In genomic region chr12:13154027-13154538, GRCh38 we compare ENCODE assay signal across 2 cellular contexts.
TF ChIP-seq lines count a peak whose summit lies in the region.

No MANE protein-coding gene starts in this region.

TF ChIP-seq in IMR-90, 13 proteins besides CTCF, POLR2A, EP300 and RAD21:
- peak; percentile 47; the same call in 1 of the 2 replicates for TF ChIP-seq MAFK (IDR thresholded peaks at IDR 0.05; ENCODE audit: low read depth, low read length)
- peak; percentile 50; the same call in 1 of the 2 replicates for TF ChIP-seq NFE2L2 (IDR thresholded peaks at IDR 0.05; ENCODE audit: low read depth, low read length)
- TF ChIP-seq CHD1 (IDR thresholded peaks at IDR 0.05; ENCODE audit: low read depth, low read length) = no peak

TF ChIP-seq in WTC11, 78 proteins besides CTCF, POLR2A, EP300 and RAD21:
- TF ChIP-seq MYBL2 (CRISPR knock-in tag; IDR thresholded peaks at IDR 0.05) = no peak
- TF ChIP-seq, protein P1, sequence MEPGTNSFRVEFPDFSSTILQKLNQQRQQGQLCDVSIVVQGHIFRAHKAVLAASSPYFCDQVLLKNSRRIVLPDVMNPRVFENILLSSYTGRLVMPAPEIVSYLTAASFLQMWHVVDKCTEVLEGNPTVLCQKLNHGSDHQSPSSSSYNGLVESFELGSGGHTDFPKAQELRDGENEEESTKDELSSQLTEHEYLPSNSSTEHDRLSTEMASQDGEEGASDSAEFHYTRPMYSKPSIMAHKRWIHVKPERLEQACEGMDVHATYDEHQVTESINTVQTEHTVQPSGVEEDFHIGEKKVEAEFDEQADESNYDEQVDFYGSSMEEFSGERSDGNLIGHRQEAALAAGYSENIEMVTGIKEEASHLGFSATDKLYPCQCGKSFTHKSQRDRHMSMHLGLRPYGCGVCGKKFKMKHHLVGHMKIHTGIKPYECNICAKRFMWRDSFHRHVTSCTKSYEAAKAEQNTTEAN (CRISPR knock-in tag; IDR thresholded peaks at IDR 0.05) = no peak
- no peak for TF ChIP-seq ZNF671 (CRISPR knock-in tag; IDR thresholded peaks at IDR 0.05)
- TF ChIP-seq MLX (CRISPR knock-in tag; IDR thresholded peaks at IDR 0.05) = no peak
- no peak for TF ChIP-seq E2F5 (CRISPR knock-in tag; IDR thresholded peaks at IDR 0.05)
- TF ChIP-seq NR3C1 (CRISPR knock-in tag; conservative IDR thresholded peaks at IDR 0.05; ENCODE audit: low read depth) = no peak
- TF ChIP-seq ZNF423 (CRISPR knock-in tag; IDR thresholded peaks at IDR 0.05) = no peak
- TF ChIP-seq TP53 (CRISPR knock-in tag; IDR thresholded peaks at IDR 0.05) = no peak
- TF ChIP-seq RELA (CRISPR knock-in tag; IDR thresholded peaks at IDR 0.05; ENCODE audit: borderline replicate concordance) = no peak
- no peak for TF ChIP-seq MXD4 (CRISPR knock-in tag; IDR thresholded peaks at IDR 0.05; ENCODE audit: borderline replicate concordance)
- TF ChIP-seq, protein P2, sequence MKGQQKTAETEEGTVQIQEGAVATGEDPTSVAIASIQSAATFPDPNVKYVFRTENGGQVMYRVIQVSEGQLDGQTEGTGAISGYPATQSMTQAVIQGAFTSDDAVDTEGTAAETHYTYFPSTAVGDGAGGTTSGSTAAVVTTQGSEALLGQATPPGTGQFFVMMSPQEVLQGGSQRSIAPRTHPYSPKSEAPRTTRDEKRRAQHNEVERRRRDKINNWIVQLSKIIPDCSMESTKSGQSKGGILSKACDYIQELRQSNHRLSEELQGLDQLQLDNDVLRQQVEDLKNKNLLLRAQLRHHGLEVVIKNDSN (CRISPR knock-in tag; IDR thresholded peaks at IDR 0.05) = no peak
